ENCODE assay signal across 1 cellular context in the genomic region with DNA sequence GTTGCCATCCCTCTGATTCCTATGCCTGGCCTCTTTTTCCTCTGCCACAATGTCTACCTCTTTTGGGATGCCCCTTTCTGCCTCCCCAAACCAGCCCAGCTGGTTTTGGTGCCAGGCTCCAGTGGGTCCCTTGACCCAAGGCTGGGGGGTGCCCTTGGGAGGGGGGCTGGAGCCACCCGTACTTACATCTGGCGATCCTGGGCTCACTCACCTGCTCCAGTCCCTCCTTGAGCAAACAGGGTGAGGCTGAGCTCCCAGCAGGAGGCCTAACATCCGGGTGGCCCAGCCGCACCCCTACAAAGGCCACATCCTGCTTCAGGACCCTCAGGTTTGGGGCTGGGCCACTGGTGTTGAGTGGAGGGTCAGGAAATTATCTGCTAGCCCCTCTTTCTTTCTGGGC.
TF ChIP-seq lines count a peak whose summit lies in the region.

No MANE protein-coding gene starts in this region.

TF ChIP-seq in GM23338, 12 proteins besides CTCF, POLR2A, EP300 and RAD21 (continued from another document):
- TF ChIP-seq, protein P1, sequence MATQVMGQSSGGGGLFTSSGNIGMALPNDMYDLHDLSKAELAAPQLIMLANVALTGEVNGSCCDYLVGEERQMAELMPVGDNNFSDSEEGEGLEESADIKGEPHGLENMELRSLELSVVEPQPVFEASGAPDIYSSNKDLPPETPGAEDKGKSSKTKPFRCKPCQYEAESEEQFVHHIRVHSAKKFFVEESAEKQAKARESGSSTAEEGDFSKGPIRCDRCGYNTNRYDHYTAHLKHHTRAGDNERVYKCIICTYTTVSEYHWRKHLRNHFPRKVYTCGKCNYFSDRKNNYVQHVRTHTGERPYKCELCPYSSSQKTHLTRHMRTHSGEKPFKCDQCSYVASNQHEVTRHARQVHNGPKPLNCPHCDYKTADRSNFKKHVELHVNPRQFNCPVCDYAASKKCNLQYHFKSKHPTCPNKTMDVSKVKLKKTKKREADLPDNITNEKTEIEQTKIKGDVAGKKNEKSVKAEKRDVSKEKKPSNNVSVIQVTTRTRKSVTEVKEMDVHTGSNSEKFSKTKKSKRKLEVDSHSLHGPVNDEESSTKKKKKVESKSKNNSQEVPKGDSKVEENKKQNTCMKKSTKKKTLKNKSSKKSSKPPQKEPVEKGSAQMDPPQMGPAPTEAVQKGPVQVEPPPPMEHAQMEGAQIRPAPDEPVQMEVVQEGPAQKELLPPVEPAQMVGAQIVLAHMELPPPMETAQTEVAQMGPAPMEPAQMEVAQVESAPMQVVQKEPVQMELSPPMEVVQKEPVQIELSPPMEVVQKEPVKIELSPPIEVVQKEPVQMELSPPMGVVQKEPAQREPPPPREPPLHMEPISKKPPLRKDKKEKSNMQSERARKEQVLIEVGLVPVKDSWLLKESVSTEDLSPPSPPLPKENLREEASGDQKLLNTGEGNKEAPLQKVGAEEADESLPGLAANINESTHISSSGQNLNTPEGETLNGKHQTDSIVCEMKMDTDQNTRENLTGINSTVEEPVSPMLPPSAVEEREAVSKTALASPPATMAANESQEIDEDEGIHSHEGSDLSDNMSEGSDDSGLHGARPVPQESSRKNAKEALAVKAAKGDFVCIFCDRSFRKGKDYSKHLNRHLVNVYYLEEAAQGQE (IDR thresholded peaks at IDR 0.05; ENCODE audit: unreplicated experiment) = no peak
- no peak for TF ChIP-seq ZNF114 (CRISPR knock-in tag; IDR thresholded peaks at IDR 0.05)
- TF ChIP-seq POLR2AphosphoS5 (IDR thresholded peaks at IDR 0.05; ENCODE audit: low read depth) = no peak
- TF ChIP-seq CREB1 (CRISPR knock-in tag; IDR thresholded peaks at IDR 0.05; ENCODE audit: low read depth) = no peak
- TF ChIP-seq, protein P2, sequence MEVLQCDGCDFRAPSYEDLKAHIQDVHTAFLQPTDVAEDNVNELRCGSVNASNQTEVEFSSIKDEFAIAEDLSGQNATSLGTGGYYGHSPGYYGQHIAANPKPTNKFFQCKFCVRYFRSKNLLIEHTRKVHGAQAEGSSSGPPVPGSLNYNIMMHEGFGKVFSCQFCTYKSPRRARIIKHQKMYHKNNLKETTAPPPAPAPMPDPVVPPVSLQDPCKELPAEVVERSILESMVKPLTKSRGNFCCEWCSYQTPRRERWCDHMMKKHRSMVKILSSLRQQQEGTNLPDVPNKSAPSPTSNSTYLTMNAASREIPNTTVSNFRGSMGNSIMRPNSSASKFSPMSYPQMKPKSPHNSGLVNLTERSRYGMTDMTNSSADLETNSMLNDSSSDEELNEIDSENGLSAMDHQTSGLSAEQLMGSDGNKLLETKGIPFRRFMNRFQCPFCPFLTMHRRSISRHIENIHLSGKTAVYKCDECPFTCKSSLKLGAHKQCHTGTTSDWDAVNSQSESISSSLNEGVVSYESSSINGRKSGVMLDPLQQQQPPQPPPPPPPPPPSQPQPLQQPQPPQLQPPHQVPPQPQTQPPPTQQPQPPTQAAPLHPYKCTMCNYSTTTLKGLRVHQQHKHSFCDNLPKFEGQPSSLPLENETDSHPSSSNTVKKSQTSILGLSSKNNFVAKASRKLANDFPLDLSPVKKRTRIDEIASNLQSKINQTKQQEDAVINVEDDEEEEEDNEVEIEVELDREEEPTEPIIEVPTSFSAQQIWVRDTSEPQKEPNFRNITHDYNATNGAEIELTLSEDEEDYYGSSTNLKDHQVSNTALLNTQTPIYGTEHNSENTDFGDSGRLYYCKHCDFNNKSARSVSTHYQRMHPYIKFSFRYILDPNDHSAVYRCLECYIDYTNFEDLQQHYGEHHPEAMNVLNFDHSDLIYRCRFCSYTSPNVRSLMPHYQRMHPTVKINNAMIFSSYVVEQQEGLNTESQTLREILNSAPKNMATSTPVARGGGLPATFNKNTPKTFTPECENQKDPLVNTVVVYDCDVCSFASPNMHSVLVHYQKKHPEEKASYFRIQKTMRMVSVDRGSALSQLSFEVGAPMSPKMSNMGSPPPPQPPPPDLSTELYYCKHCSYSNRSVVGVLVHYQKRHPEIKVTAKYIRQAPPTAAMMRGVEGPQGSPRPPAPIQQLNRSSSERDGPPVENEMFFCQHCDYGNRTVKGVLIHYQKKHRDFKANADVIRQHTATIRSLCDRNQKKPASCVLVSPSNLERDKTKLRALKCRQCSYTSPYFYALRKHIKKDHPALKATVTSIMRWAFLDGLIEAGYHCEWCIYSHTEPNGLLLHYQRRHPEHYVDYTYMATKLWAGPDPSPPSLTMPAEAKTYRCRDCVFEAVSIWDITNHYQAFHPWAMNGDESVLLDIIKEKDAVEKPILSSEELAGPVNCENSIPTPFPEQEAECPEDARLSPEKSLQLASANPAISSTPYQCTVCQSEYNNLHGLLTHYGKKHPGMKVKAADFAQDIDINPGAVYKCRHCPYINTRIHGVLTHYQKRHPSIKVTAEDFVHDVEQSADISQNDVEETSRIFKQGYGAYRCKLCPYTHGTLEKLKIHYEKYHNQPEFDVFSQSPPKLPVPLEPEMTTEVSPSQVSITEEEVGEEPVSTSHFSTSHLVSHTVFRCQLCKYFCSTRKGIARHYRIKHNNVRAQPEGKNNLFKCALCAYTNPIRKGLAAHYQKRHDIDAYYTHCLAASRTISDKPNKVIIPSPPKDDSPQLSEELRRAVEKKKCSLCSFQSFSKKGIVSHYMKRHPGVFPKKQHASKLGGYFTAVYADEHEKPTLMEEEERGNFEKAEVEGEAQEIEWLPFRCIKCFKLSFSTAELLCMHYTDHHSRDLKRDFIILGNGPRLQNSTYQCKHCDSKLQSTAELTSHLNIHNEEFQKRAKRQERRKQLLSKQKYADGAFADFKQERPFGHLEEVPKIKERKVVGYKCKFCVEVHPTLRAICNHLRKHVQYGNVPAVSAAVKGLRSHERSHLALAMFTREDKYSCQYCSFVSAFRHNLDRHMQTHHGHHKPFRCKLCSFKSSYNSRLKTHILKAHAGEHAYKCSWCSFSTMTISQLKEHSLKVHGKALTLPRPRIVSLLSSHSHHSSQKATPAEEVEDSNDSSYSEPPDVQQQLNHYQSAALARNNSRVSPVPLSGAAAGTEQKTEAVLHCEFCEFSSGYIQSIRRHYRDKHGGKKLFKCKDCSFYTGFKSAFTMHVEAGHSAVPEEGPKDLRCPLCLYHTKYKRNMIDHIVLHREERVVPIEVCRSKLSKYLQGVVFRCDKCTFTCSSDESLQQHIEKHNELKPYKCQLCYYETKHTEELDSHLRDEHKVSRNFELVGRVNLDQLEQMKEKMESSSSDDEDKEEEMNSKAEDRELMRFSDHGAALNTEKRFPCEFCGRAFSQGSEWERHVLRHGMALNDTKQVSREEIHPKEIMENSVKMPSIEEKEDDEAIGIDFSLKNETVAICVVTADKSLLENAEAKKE (CRISPR knock-in tag; IDR thresholded peaks at IDR 0.05) = no peak
- no peak for TF ChIP-seq STAT1 (IDR thresholded peaks at IDR 0.05; ENCODE audit: unreplicated experiment)
